Comparison of ENCODE assay signal across 1 cellular context in genomic region chr7:27526991-27527722, GRCh38.
TF ChIP-seq lines count a peak whose summit lies in the region.

No MANE protein-coding gene starts in this region.

TF ChIP-seq in GM12878, 131 proteins besides CTCF, POLR2A, EP300 and RAD21:
- TF ChIP-seq NFXL1 (IDR thresholded peaks at IDR 0.05; ENCODE audit: borderline replicate concordance) (no peak), RUNX3 (IDR thresholded peaks at IDR 0.05; ENCODE audit: low read length) (no peak), MTA3 (IDR thresholded peaks at IDR 0.05; ENCODE audit: borderline replicate concordance, low read length) (no peak)
